Comparison of ENCODE assay signal across 20 cellular contexts in the genomic region with DNA sequence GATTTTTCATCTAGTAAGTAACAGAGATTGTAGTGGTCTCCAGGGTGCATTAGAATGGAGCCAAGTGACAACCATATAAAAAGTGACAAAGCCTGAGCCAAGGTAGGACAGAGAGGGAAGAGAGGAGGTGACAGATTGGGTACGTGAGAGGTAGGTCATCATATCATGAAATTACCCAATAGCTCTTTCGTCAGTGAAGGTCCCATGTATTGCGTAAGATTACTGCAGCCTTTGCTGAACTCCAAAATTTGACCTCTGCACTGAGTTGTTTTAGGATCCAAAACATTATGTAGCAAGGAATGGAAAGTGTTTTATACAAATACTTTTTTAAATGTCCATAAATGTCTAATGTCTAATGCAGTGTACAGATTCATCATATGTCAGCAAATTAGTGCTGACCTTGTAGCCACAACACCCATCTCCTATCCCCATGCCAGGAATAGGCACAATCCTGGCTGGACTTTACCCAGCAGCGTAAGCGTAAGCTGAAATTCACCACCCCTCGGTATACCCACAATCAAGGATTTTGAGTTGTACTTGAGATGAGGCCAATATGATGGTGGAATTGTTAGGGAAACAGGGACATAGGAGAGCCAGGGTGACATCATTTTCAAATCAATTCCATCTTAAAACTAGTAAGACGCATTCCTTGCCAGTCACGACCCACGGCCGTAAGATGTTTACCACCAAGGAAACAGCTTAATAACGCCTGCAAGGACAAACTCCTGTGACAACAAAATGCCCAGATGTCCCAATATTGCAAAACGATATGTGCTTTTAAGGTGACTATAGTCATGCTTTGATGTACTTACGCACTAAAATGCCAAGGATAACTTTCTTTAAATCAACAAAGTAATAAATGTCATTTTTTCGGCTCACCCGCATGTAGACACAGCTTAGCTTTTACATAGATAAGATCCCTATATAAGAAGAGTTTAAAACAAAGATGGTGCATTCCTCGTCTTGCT. TPM values are rescaled to one million over a fixed set of nuclear protein-coding genes. Genes with fewer than 3 reads are reported as not detected.
A peak's percentile ranks its signal among the peaks of the same experiment; 100 is the strongest.
DNase-seq lines count a peak whose midpoint lies in the region; ATAC-seq and TF ChIP-seq lines count a peak whose summit lies in the region.
"Had no signal": no experiment of that assay in that cellular context is flagged by ENCODE, and none has a peak within 500 bp of the region (broad histone marks: within the 10 kb centered on the region; RNA-seq: fewer than 3 reads in every experiment).

No MANE protein-coding gene starts in this region.

- ATAC-seq in naive thymus-derived CD8-positive, alpha-beta T cell = no peak
- ATAC-seq in HG03439 (IDR thresholded peaks at IDR 0.05; ENCODE audit: unreplicated experiment) = no peak

- H3K27me3 ChIP-seq in Caco-2 (replicated peaks; ENCODE audit: control insufficient read depth, insufficient read depth, low read length) (no peaks in the 10 kb centered on the region), HAP-1 (ENCODE audit: low read depth) (no peaks in the 10 kb centered on the region)
- H3K27me3 ChIP-seq: BE2C had no signal

- H3K36me3 Mint-ChIP-seq in Caco-2 (ENCODE audit: insufficient read depth, unreplicated experiment) (peaks cover 5% of the 10 kb centered on the region), nephron progenitor cell (ENCODE audit: low read depth) (no peaks in the 10 kb centered on the region)
- H3K36me3 Mint-ChIP-seq in naive thymus-derived CD8-positive, alpha-beta T cell = no peaks in the 10 kb centered on the region

- TF ChIP-seq CTCF in Caco-2 (IDR thresholded peaks at IDR 0.05; ENCODE audit: insufficient read depth in 1 of 2, low read depth in 1 of 2, low read length in 1 of 2, severe bottlenecking in 1 of 2, unreplicated experiment in 1 of 2) (no peak), NB4 (IDR thresholded peaks at IDR 0.05; ENCODE audit: low read depth, low read length) (no peak), fibroblast of mammary gland (conservative IDR thresholded peaks at IDR 0.05; ENCODE audit: control insufficient read depth, insufficient read depth, low read depth, low read length) (no peak), nephron progenitor cell (IDR thresholded peaks at IDR 0.05) (no peak)

- H3K9me3 ChIP-seq in Caco-2 = no peaks in the 10 kb centered on the region
- no peaks in the 10 kb centered on the region; the same call in 1 of the 2 replicates for H3K9me3 ChIP-seq in HAP-1
- H3K9me3 ChIP-seq: BE2C had no signal

- H3K4me3 ChIP-seq in Caco-2 (ENCODE audit: low read depth, low read length) = no peak overlapping the region
- H3K4me3 ChIP-seq in NB4 (ENCODE audit: low read depth, low read length) = no peak overlapping the region
- no peak overlapping the region for H3K4me3 ChIP-seq in fibroblast of mammary gland (ENCODE audit: control insufficient read depth, low read depth, low read length)
- H3K4me3 ChIP-seq in HAP-1 = no peak overlapping the region

- DNase-seq in Caco-2 (peak; percentile 38 to 42), NB4 (ENCODE audit: low read depth) (peak; percentile 11), fibroblast of mammary gland (ENCODE audit: low read depth) (peak; percentile 45), nephron progenitor cell (no peak), HAP-1 (ENCODE audit: low spot score in 2 of 2) (no peak)
- no peak for DNase-seq in naive thymus-derived CD8-positive, alpha-beta T cell
- DNase-seq: BE2C, EL, GF-D8, H9, NCI-H1105, NCI-H146, NCI-H2029, NCI-H345, NCI-H524, NCI-H774 had no signal

- H3K4me1 Mint-ChIP-seq in Caco-2 (ENCODE audit: low read depth, unreplicated experiment) = peaks cover 24% of the 10 kb centered on the region
- peaks cover 22% of the 10 kb centered on the region for H3K4me1 Mint-ChIP-seq in nephron progenitor cell
- no peaks in the 10 kb centered on the region for H3K4me1 Mint-ChIP-seq in naive thymus-derived CD8-positive, alpha-beta T cell
- H3K4me1 Mint-ChIP-seq: H9 had no signal

- no peak for TF ChIP-seq POLR2A in NB4 (IDR thresholded peaks at IDR 0.05; ENCODE audit: extremely low read depth, insufficient read length)

- intact Hi-C loops in Caco-2 (cut with micrococcal nuclease; ENCODE audit: unreplicated experiment) = loop anchor here (1.0 kb wide), 1 partner anchor 41 kb away; no protein-coding TSS in a partner anchor

- peaks cover 10% of the 10 kb centered on the region for H3K9me3 Mint-ChIP-seq in Caco-2 (ENCODE audit: unreplicated experiment)
- peaks cover 5% of the 10 kb centered on the region for H3K9me3 Mint-ChIP-seq in nephron progenitor cell
- H3K9me3 Mint-ChIP-seq in naive thymus-derived CD8-positive, alpha-beta T cell = peaks cover 0 to 4% (median 0%) of the 10 kb centered on the region in 9 donors
- H3K9me3 Mint-ChIP-seq: H9 had no signal

- H3K4me1 ChIP-seq in Caco-2 (peaks cover 21% of the 10 kb centered on the region), HAP-1 (peaks cover 9% of the 10 kb centered on the region)
- H3K4me1 ChIP-seq: BE2C had no signal

- CTCF ChIA-PET in Caco-2 (lab: Charles Lee) = interaction anchor here (0.6 kb wide), 1 partner anchor 11 kb away, joined by 3 read pairs; no protein-coding TSS in a partner anchor

- BruUV-seq in Caco-2 (replicated peaks; lab: Mats Ljungman, UMichigan) = no TSS peak

- in situ Hi-C loops in HAP-1 (cut with MboI; ENCODE audit: low sequenced_read_pairs) = no loop called here

- POLR2A ChIA-PET in Caco-2 (lab: Charles Lee) = no interaction called here
- POLR2A ChIA-PET in naive thymus-derived CD8-positive, alpha-beta T cell (lab: Charles Lee) = no interaction called here

- H3K36me3 ChIP-seq in Caco-2 (ENCODE audit: control insufficient read depth, insufficient read depth, low read length) (no peaks in the 10 kb centered on the region), HAP-1 (replicated peaks) (no peaks in the 10 kb centered on the region)
- H3K36me3 ChIP-seq: BE2C had no signal

- H3K27me3 Mint-ChIP-seq in Caco-2 (ENCODE audit: insufficient read depth, unreplicated experiment) (no peaks in the 10 kb centered on the region), nephron progenitor cell (ENCODE audit: low read depth, poor library complexity) (no peaks in the 10 kb centered on the region)
- H3K27me3 Mint-ChIP-seq in naive thymus-derived CD8-positive, alpha-beta T cell = peaks cover 0 to 11% (median 2%) of the 10 kb centered on the region in 5 donors

- H3K4me3 Mint-ChIP-seq in Caco-2 (ENCODE audit: unreplicated experiment) = peak overlapping the region; percentile 49
- H3K4me3 Mint-ChIP-seq in nephron progenitor cell = no peak overlapping the region
- no peak overlapping the region for H3K4me3 Mint-ChIP-seq in naive thymus-derived CD8-positive, alpha-beta T cell
- H3K4me3 Mint-ChIP-seq: H9 had no signal

- H3K27ac Mint-ChIP-seq in Caco-2 (ENCODE audit: unreplicated experiment) (peak overlapping the region; percentile 48), nephron progenitor cell (peak overlapping the region; percentile 5)
- H3K27ac Mint-ChIP-seq in naive thymus-derived CD8-positive, alpha-beta T cell = no peak overlapping the region
- H3K27ac Mint-ChIP-seq: H9 had no signal

RNA-seq across cellular contexts. Expression of a gene that starts 38.1 kb away (rescaled TPM):
- 0.36 and 0.51 TPM in 2 replicates for total RNA-seq in Caco-2 (2022)
- total RNA-seq in naive thymus-derived CD8-positive, alpha-beta T cell = not detected
- polyA plus RNA-seq in naive thymus-derived CD8-positive, alpha-beta T cell = under 1 TPM in 2 of 3 donors, not detected in 1; 0.06 to 0.08 TPM
- total RNA-seq: A673, H9, HT1080, OCI-LY7 had no signal

Comparison
In these comparisons a context has a peak if more than half of its experiments do, and no peak if none do; other contexts are left out.
1. DNase-seq: peak in Caco-2 (2 of 2), NB4 (single experiment) and fibroblast of mammary gland (single experiment); none in nephron progenitor cell (single experiment), HAP-1 (0 of 2) and naive thymus-derived CD8-positive, alpha-beta T cell (0 of 10).
2. H3K27ac Mint-ChIP-seq: peak in Caco-2 (single experiment) and nephron progenitor cell (single experiment); none in naive thymus-derived CD8-positive, alpha-beta T cell (0 of 10).